In genomic region chr3:135596563-135596962, GRCh38 we compare ENCODE assay signal across 25 cellular contexts.
"Had no signal": no experiment of that assay in that cellular context is flagged by ENCODE, and none has a peak within 500 bp of the region (broad histone marks: within the 10 kb centered on the region; RNA-seq: fewer than 3 reads in every experiment).

No MANE protein-coding gene starts in this region.

- H3K4me3 Mint-ChIP-seq: dendritic cell treated with granulocyte-macrophage colony-stimulating factor and Interleukin-4, amounts not matched to agents 40 ng/mL and 50 ng/mL, for 4 days; effector memory CD8-positive, alpha-beta T cell; endodermal cell had no signal

- H3K27ac Mint-ChIP-seq: dendritic cell treated with granulocyte-macrophage colony-stimulating factor and Interleukin-4, amounts not matched to agents 40 ng/mL and 50 ng/mL, for 4 days; effector memory CD8-positive, alpha-beta T cell; endodermal cell had no signal

- H3K9me3 ChIP-seq: colonic mucosa, esophagus muscularis mucosa, esophagus squamous epithelium, gastrocnemius medialis had no signal

- H3K36me3 ChIP-seq: colonic mucosa, esophagus muscularis mucosa, esophagus squamous epithelium, gastrocnemius medialis, gastroesophageal sphincter, heart left ventricle, heart right ventricle had no signal

- H3K4me3 ChIP-seq: colonic mucosa, coronary artery, dorsolateral prefrontal cortex, esophagus muscularis mucosa, esophagus squamous epithelium, gastrocnemius medialis, gastroesophageal sphincter, heart left ventricle, heart right ventricle had no signal

- H3K27me3 ChIP-seq: colonic mucosa, esophagus muscularis mucosa, esophagus squamous epithelium, foreskin keratinocyte, gastrocnemius medialis had no signal

- H3K27me3 Mint-ChIP-seq: dendritic cell treated with granulocyte-macrophage colony-stimulating factor and Interleukin-4, amounts not matched to agents 40 ng/mL and 50 ng/mL, for 4 days; effector memory CD8-positive, alpha-beta T cell had no signal

- H3K4me1 Mint-ChIP-seq: endodermal cell had no signal

- DNase-seq: colonic mucosa; cortex of kidney; dermis blood vessel endothelial cell; dorsolateral prefrontal cortex; effector CD4-positive, alpha-beta T cell; effector CD8-positive, alpha-beta T cell; effector memory CD4-positive, alpha-beta T cell; effector memory CD8-positive, alpha-beta T cell; endodermal cell; erythroblast; esophagus squamous epithelium; foreskin fibroblast; foreskin keratinocyte; foreskin melanocyte; gastrocnemius medialis; glutamatergic neuron; head of caudate nucleus; heart left ventricle; heart right ventricle had no signal

- ATAC-seq: effector memory CD8-positive, alpha-beta T cell; esophagus mucosa; foreskin keratinocyte; gastrocnemius medialis; gastroesophageal sphincter; heart left ventricle; heart right ventricle had no signal

- H3K27ac ChIP-seq: colonic mucosa, coronary artery, dorsolateral prefrontal cortex, epithelial cell of prostate, esophagus muscularis mucosa, esophagus squamous epithelium, foreskin keratinocyte, gastrocnemius medialis, gastroesophageal sphincter, heart left ventricle, heart right ventricle had no signal
